Comparison of ENCODE assay signal across 15 cellular contexts in genomic region chr3:70608434-70608833, GRCh38.
"Had no signal": no experiment of that assay in that cellular context is flagged by ENCODE, and none has a peak within 500 bp of the region (broad histone marks: within the 10 kb centered on the region; RNA-seq: fewer than 3 reads in every experiment).

No MANE protein-coding gene starts in this region.

- DNase-seq: activated CD4-positive, alpha-beta T cell treated with anti-CD3 and anti-CD28 coated beads for 1 hour; activated CD8-positive, alpha-beta memory T cell treated with anti-CD3 and anti-CD28 coated beads for 24 hours; activated CD8-positive, alpha-beta memory T cell treated with anti-CD3 and anti-CD28 coated beads, Interleukin-2, amount 50 U/mL, for 48 hours; activated effector memory CD4-positive, alpha-beta T cell treated with Interleukin-2 at 50 U/mL for 16 hours; activated naive CD4-positive, alpha-beta T cell treated with anti-CD3 and anti-CD28 coated beads, Interleukin-2, amount 10 ng/mL, durations not matched to agents 7 days and 5 days; activated naive CD8-positive, alpha-beta T cell treated with anti-CD3 and anti-CD28 coated beads, Interleukin-2, amount 50 U/mL, for 24 hours; activated T-cell treated with anti-CD3 and anti-CD28 coated beads, Interleukin-2, amount 50 U/mL, for 48 hours; aorta; cerebellar nuclear complex; effector CD4-positive, alpha-beta T cell; esophagus squamous epithelium; immature natural killer cell; stimulated activated CD4-positive, alpha-beta T cell treated with anti-CD3 and anti-CD28 coated beads, Interleukin-4, amount 100 ng/mL, for 24 hours; stomach; trophoblast cell had no signal
